8 cellular contexts compared by ENCODE assay signal in the genomic region with DNA sequence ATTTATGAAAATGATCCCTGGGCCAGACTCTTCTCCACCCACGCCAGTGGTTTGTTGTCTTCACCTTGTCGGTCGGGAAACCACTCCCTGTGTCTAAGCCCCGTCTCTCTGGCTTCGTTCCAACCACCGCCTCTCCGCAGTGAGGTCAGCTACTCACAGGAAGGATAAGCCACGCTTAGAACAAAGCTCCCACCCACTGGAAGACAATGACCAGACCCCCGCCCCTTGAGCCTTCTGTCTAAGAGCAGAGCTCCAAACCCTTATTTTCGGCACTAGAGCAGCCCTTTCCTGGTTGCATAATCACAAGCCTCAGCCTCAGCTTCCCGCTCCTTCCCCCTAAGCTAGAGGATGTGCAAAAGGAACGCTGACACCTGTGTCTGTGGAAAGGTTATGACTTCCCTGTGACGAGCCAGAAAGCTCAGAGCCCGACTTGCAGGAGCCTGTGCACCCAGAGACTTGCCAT.
DNase-seq lines count a peak whose midpoint lies in the region; ATAC-seq and TF ChIP-seq lines count a peak whose summit lies in the region.

No MANE protein-coding gene starts in this region.

- peak; percentile 29 for ATAC-seq in left lobe of liver
- ATAC-seq in HG03378 (IDR thresholded peaks at IDR 0.05; ENCODE audit: unreplicated experiment): no peak

- WGBS in adrenal gland, 4 donors: 38 to 57% (median 44%) methylated on average over 14 of the region's 14 CpGs

- no peak for TF ChIP-seq POLR2A in adrenal gland (IDR thresholded peaks at IDR 0.05)

- H3K27ac ChIP-seq in adrenal gland: peak overlapping the region in 3 of 5 donors; percentile 54 to 94 (median 85)

- DNase-seq in GM20000 (ENCODE audit: low spot score) (peak; percentile 70), SW480 (ENCODE audit: low spot score) (peak; percentile 55), adrenal gland (peak; percentile 68 to 90 (median 78)), left lobe of liver (ENCODE audit: low spot score) (peak; percentile 59), NCI-H524 (lab: John Stamatoyannopoulos, UW) (no peak), DMS79 (lab: John Stamatoyannopoulos, UW) (no peak)
- DNase-seq in stimulated activated CD8-positive, alpha-beta memory T cell treated with anti-CD3 and anti-CD28 coated beads, Interleukin-15, amount 100 ng/mL, for 48 hours (ENCODE audit: low read depth in 2 of 2): peak; percentile 66 to 72

- no peak for TF ChIP-seq CTCF in GM20000 (IDR thresholded peaks at IDR 0.05; ENCODE audit: extremely low read depth, missing control alignments)
- TF ChIP-seq CTCF in adrenal gland (IDR thresholded peaks at IDR 0.05): no peak

- H3K9me3 ChIP-seq in adrenal gland (replicated peaks in 1 of 3): no peaks in the 10 kb centered on the region

- H3K27me3 ChIP-seq in adrenal gland: peaks cover 9% of the 10 kb centered on the region

- peaks cover 6 to 31% of the 10 kb centered on the region in 2 donors for H3K4me1 ChIP-seq in adrenal gland (replicated peaks in 1 of 2)

- H3K4me3 ChIP-seq in adrenal gland: no peak overlapping the region

- H3K36me3 ChIP-seq in adrenal gland (replicated peaks in 1 of 2): no peaks in the 10 kb centered on the region

- intact Hi-C loops in adrenal gland (cut with DNase I): no loop called here

Comparison
In these comparisons a context has a peak if more than half of its experiments do, and no peak if none do; other contexts are left out.
1. DNase-seq: peak in GM20000 (single experiment), SW480 (single experiment), adrenal gland (7 of 7), left lobe of liver (single experiment) and stimulated activated CD8-positive, alpha-beta memory T cell treated with anti-CD3 and anti-CD28 coated beads, Interleukin-15, amount 100 ng/mL, for 48 hours (2 of 2); none in NCI-H524 (0 of 2) and DMS79 (single experiment).